Comparison of ENCODE assay signal across 1 cellular context in the genomic region with DNA sequence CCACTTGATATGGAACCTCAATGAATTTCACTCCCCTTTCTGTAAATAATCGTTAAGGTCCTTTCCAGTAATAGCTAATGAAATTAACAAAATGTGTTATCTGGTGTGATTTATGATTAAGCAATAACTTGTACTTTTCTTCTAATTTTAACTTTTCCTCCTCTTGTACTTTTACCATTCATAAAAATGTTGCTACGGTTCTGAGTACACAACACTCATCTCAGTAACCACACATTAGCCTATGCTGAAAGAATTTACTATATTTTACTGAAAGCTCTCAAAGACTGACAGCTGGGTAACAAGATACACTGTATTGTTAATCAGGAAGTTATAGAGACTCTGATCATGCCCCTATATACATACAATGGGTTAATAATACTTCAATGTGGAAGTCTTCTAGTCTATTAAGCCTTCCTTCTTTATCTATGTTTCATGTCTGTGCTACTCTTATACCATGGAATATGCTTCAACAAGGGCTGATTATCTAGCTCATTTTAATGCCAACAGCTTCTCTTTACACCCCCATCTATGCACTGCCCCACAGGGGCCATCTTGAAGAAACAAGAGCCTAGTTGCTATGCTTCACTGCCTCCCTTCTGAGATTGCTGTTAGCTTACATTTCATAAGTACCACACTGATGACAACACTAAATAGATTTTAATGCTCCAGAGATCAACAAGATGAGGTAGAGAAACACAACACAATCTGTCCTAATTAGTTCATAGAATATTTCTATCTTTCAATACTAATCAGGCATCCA.
TF ChIP-seq lines count a peak whose summit lies in the region.

No MANE protein-coding gene starts in this region.

TF ChIP-seq in HEK293, 187 proteins besides CTCF, POLR2A, EP300 and RAD21 (continued from another document):
- TF ChIP-seq REST (tag by site-specific recombination; IDR thresholded peaks at IDR 0.05) (no peak), ZFP3 (tag by site-specific recombination; IDR thresholded peaks at IDR 0.05; ENCODE audit: low read depth) (no peak), IKZF3 (tag by site-specific recombination; IDR thresholded peaks at IDR 0.05) (no peak), ZBTB20 (tag by site-specific recombination; IDR thresholded peaks at IDR 0.05) (no peak), ZBTB17 (tag by site-specific recombination; IDR thresholded peaks at IDR 0.05) (peak; percentile 48), ZBTB1 (tag by site-specific recombination; IDR thresholded peaks at IDR 0.05) (no peak), ZNF23 (tag by site-specific recombination; IDR thresholded peaks at IDR 0.05; ENCODE audit: borderline replicate concordance) (no peak), ZNF335 (tag by site-specific recombination; conservative IDR thresholded peaks at IDR 0.05) (no peak), ZNF768 (tag by site-specific recombination; IDR thresholded peaks at IDR 0.05) (no peak), ZNF549 (tag by site-specific recombination; IDR thresholded peaks at IDR 0.05) (no peak), ZSCAN5A (tag by site-specific recombination; IDR thresholded peaks at IDR 0.05) (no peak), MYNN (tag by site-specific recombination; IDR thresholded peaks at IDR 0.05; ENCODE audit: borderline replicate concordance) (no peak), OSR2 (tag by site-specific recombination; IDR thresholded peaks at IDR 0.05) (peak; percentile 31; the same call in 1 of the 2 replicates), ZNF48 (tag by site-specific recombination; IDR thresholded peaks at IDR 0.05) (no peak)
- TF ChIP-seq, protein P1, sequence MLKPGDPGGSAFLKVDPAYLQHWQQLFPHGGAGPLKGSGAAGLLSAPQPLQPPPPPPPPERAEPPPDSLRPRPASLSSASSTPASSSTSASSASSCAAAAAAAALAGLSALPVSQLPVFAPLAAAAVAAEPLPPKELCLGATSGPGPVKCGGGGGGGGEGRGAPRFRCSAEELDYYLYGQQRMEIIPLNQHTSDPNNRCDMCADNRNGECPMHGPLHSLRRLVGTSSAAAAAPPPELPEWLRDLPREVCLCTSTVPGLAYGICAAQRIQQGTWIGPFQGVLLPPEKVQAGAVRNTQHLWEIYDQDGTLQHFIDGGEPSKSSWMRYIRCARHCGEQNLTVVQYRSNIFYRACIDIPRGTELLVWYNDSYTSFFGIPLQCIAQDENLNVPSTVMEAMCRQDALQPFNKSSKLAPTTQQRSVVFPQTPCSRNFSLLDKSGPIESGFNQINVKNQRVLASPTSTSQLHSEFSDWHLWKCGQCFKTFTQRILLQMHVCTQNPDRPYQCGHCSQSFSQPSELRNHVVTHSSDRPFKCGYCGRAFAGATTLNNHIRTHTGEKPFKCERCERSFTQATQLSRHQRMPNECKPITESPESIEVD (tag by site-specific recombination; IDR thresholded peaks at IDR 0.05): peak; percentile 62
- TF ChIP-seq, protein P2, sequence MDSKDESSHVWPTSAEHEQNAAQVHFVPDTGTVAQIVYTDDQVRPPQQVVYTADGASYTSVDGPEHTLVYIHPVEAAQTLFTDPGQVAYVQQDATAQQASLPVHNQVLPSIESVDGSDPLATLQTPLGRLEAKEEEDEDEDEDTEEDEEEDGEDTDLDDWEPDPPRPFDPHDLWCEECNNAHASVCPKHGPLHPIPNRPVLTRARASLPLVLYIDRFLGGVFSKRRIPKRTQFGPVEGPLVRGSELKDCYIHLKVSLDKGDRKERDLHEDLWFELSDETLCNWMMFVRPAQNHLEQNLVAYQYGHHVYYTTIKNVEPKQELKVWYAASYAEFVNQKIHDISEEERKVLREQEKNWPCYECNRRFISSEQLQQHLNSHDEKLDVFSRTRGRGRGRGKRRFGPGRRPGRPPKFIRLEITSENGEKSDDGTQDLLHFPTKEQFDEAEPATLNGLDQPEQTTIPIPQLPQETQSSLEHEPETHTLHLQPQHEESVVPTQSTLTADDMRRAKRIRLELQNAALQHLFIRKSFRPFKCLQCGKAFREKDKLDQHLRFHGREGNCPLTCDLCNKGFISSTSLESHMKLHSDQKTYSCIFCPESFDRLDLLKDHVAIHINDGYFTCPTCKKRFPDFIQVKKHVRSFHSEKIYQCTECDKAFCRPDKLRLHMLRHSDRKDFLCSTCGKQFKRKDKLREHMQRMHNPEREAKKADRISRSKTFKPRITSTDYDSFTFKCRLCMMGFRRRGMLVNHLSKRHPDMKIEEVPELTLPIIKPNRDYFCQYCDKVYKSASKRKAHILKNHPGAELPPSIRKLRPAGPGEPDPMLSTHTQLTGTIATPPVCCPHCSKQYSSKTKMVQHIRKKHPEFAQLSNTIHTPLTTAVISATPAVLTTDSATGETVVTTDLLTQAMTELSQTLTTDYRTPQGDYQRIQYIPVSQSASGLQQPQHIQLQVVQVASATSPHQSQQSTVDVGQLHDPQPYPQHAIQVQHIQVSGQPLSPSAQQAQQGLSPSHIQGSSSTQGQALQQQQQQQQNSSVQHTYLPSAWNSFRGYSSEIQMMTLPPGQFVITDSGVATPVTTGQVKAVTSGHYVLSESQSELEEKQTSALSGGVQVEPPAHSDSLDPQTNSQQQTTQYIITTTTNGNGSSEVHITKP (tag by site-specific recombination; IDR thresholded peaks at IDR 0.05): no peak
